ENCODE assay signal across 1 cellular context in the genomic region with DNA sequence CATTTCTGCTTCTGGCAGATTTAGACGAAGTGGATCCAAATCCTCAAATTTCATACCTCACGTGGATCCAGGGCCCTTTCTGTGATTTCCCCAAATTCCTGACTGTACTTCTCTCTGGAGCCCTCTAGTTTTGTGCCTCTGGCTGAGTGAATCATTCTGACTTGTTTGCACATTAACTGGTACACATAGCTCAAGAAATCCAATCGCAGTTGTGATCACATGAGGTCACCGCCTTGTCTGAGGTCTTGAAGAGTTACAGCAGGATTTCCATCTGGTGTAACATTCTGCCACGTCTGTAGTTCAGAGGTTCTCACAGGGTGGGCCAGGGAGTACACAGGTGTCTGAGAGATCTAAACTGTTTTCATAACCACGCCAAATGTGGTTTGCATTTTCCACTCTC.
TF ChIP-seq lines count a peak whose summit lies in the region.

No MANE protein-coding gene starts in this region.

TF ChIP-seq in GM23338, 12 proteins besides CTCF, POLR2A, EP300 and RAD21 (continued from another document):
- no peak for TF ChIP-seq ZNF331 (CRISPR knock-in tag; IDR thresholded peaks at IDR 0.05; ENCODE audit: low read depth)
- TF ChIP-seq, protein P1, sequence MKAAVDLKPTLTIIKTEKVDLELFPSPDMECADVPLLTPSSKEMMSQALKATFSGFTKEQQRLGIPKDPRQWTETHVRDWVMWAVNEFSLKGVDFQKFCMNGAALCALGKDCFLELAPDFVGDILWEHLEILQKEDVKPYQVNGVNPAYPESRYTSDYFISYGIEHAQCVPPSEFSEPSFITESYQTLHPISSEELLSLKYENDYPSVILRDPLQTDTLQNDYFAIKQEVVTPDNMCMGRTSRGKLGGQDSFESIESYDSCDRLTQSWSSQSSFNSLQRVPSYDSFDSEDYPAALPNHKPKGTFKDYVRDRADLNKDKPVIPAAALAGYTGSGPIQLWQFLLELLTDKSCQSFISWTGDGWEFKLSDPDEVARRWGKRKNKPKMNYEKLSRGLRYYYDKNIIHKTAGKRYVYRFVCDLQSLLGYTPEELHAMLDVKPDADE (IDR thresholded peaks at IDR 0.05) = no peak
- no peak for TF ChIP-seq STAT1 (IDR thresholded peaks at IDR 0.05; ENCODE audit: unreplicated experiment)
- no peak for TF ChIP-seq CREB1 (CRISPR knock-in tag; IDR thresholded peaks at IDR 0.05; ENCODE audit: low read depth)
- TF ChIP-seq POLR2AphosphoS5 (IDR thresholded peaks at IDR 0.05; ENCODE audit: low read depth) = no peak
- TF ChIP-seq JUNB (IDR thresholded peaks at IDR 0.05; ENCODE audit: unreplicated experiment) = no peak
- TF ChIP-seq ZNF114 (CRISPR knock-in tag; IDR thresholded peaks at IDR 0.05) = no peak
- TF ChIP-seq EZH2phosphoT487 (IDR thresholded peaks at IDR 0.05; ENCODE audit: unreplicated experiment) = no peak
- TF ChIP-seq, protein P2, sequence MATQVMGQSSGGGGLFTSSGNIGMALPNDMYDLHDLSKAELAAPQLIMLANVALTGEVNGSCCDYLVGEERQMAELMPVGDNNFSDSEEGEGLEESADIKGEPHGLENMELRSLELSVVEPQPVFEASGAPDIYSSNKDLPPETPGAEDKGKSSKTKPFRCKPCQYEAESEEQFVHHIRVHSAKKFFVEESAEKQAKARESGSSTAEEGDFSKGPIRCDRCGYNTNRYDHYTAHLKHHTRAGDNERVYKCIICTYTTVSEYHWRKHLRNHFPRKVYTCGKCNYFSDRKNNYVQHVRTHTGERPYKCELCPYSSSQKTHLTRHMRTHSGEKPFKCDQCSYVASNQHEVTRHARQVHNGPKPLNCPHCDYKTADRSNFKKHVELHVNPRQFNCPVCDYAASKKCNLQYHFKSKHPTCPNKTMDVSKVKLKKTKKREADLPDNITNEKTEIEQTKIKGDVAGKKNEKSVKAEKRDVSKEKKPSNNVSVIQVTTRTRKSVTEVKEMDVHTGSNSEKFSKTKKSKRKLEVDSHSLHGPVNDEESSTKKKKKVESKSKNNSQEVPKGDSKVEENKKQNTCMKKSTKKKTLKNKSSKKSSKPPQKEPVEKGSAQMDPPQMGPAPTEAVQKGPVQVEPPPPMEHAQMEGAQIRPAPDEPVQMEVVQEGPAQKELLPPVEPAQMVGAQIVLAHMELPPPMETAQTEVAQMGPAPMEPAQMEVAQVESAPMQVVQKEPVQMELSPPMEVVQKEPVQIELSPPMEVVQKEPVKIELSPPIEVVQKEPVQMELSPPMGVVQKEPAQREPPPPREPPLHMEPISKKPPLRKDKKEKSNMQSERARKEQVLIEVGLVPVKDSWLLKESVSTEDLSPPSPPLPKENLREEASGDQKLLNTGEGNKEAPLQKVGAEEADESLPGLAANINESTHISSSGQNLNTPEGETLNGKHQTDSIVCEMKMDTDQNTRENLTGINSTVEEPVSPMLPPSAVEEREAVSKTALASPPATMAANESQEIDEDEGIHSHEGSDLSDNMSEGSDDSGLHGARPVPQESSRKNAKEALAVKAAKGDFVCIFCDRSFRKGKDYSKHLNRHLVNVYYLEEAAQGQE (IDR thresholded peaks at IDR 0.05; ENCODE audit: unreplicated experiment) = no peak
